Comparison of ENCODE assay signal across 33 cellular contexts in genomic region chr4:128376303-128376702, GRCh38.
"Had no signal": no experiment of that assay in that cellular context is flagged by ENCODE, and none has a peak within 500 bp of the region (broad histone marks: within the 10 kb centered on the region; RNA-seq: fewer than 3 reads in every experiment).

No MANE protein-coding gene starts in this region.

- H3K9ac ChIP-seq: parathyroid adenoma had no signal

- DNase-seq: naive thymus-derived CD8-positive, alpha-beta T cell; nephron progenitor cell; nucleus accumbens; ovary; posterior cingulate gyrus; psoas muscle; right cardiac atrium; right lobe of liver; sigmoid colon; spleen; stimulated activated CD4-positive, alpha-beta T cell treated with anti-CD3 and anti-CD28 coated beads, Interleukin-12 subunit alpha, Interleukin-12 subunit beta, amount 100 ng/mL, for 4 hours; stimulated activated CD4-positive, alpha-beta T cell treated with anti-CD3 and anti-CD28 coated beads, Interleukin-1b, Interleukin-23, amount 100 ng/mL, for 48 hours; stimulated activated CD4-positive, alpha-beta T cell treated with anti-CD3 and anti-CD28 coated beads, Interleukin-4, amount 100 ng/mL, for 1 hour; stimulated activated CD4-positive, alpha-beta T cell treated with anti-CD3 and anti-CD28 coated beads, Interleukin-4, amount 100 ng/mL, for 4 hours; stimulated activated CD8-positive, alpha-beta memory T cell treated with anti-CD3 and anti-CD28 coated beads, Interleukin-4, amount 100 ng/mL, for 48 hours; stimulated activated naive CD4-positive, alpha-beta T cell; stimulated activated naive CD8-positive, alpha-beta T cell treated with anti-CD3 and anti-CD28 coated beads, Interleukin-15, amount 100 ng/mL, for 72 hours; stimulated activated naive CD8-positive, alpha-beta T cell treated with anti-CD3 and anti-CD28 coated beads, Interleukin-15, Interleukin-2, amounts not matched to agents 100 U/mL and 50 U/mL, for 24 hours; substantia nigra; testis; tibial artery; transverse colon; upper lobe of right lung; uterus had no signal

- H3K4me1 Mint-ChIP-seq: neural crest cell; stimulated activated memory B cell treated with anti-CD40 and anti-IgM and Interleukin-4, amounts not matched to agents 10 μg/mL and 1 μg/mL and 100 μg/mL, for 72 hours; stimulated activated naive CD8-positive, alpha-beta T cell treated with anti-CD3 and anti-CD28 coated beads, Interleukin-15, amount 100 ng/mL, for 72 hours had no signal

- H3K27me3 Mint-ChIP-seq: naive thymus-derived CD8-positive, alpha-beta T cell; progenitor cell of endocrine pancreas; stimulated activated memory B cell treated with anti-CD40 and anti-IgM and Interleukin-4, amounts not matched to agents 10 μg/mL and 1 μg/mL and 100 μg/mL, for 72 hours; stimulated activated naive CD8-positive, alpha-beta T cell treated with anti-CD3 and anti-CD28 coated beads, Interleukin-15, amount 100 ng/mL, for 72 hours; type B pancreatic cell had no signal

- H3K27me3 ChIP-seq: neutrophil, ovary, right lobe of liver, sigmoid colon, spleen, suprapubic skin, testis, tibial artery, transverse colon, upper lobe of right lung, uterus had no signal

- H3K27ac Mint-ChIP-seq: naive thymus-derived CD8-positive, alpha-beta T cell; natural killer cell treated with Interleukin-12 subunit alpha and Interleukin-12 subunit beta and Interleukin-15 and Interleukin-18, amount 100 ng/mL, for 72 hours; nephron progenitor cell; progenitor cell of endocrine pancreas; stimulated activated memory B cell treated with anti-CD40 and anti-IgM and Interleukin-4, amounts not matched to agents 10 μg/mL and 1 μg/mL and 100 μg/mL, for 72 hours; stimulated activated naive CD8-positive, alpha-beta T cell treated with anti-CD3 and anti-CD28 coated beads, Interleukin-15, amount 100 ng/mL, for 72 hours; type B pancreatic cell had no signal

- H3K4me2 ChIP-seq: smooth muscle cell had no signal

- H3K9me3 ChIP-seq: neutrophil, ovary, right lobe of liver, sigmoid colon, testis, tibial artery, upper lobe of right lung, uterus had no signal

- H3K4me3 ChIP-seq: ovary, psoas muscle, right lobe of liver, sigmoid colon, smooth muscle cell, spleen, suprapubic skin, testis, tibial artery, transverse colon, upper lobe of right lung, uterus had no signal

- H3K4me3 Mint-ChIP-seq: naive thymus-derived CD8-positive, alpha-beta T cell; natural killer cell treated with Interleukin-12 subunit alpha and Interleukin-12 subunit beta and Interleukin-15 and Interleukin-18, amount 100 ng/mL, for 72 hours; nephron progenitor cell; neural crest cell; stimulated activated memory B cell treated with anti-CD40 and anti-IgM and Interleukin-4, amounts not matched to agents 10 μg/mL and 1 μg/mL and 100 μg/mL, for 72 hours; stimulated activated naive CD8-positive, alpha-beta T cell treated with anti-CD3 and anti-CD28 coated beads, Interleukin-15, amount 100 ng/mL, for 72 hours; type B pancreatic cell had no signal

- H3K36me3 ChIP-seq: neutrophil, ovary, right lobe of liver, sigmoid colon, spleen, suprapubic skin, tibial artery, transverse colon, upper lobe of right lung, uterus had no signal

- H2AFZ ChIP-seq: parathyroid adenoma had no signal

- H3K4me1 ChIP-seq: parathyroid adenoma, right lobe of liver, spleen, testis, uterus had no signal

- H3K27ac ChIP-seq: neutrophil, ovary, parathyroid adenoma, psoas muscle, right lobe of liver, sigmoid colon, spleen, suprapubic skin, testis, tibial artery, transverse colon, upper lobe of right lung, uterus had no signal

- ATAC-seq: naive thymus-derived CD8-positive, alpha-beta T cell; natural killer cell treated with Interleukin-12 subunit alpha and Interleukin-12 subunit beta and Interleukin-15 and Interleukin-18, amount 100 ng/mL, for 72 hours; psoas muscle; right cardiac atrium; right lobe of liver; stimulated activated memory B cell treated with anti-CD40 and anti-IgM and Interleukin-4, amounts not matched to agents 10 μg/mL and 1 μg/mL and 100 μg/mL, for 72 hours; stimulated activated naive CD8-positive, alpha-beta T cell treated with anti-CD3 and anti-CD28 coated beads, Interleukin-15, amount 100 ng/mL, for 72 hours; stimulated activated naive CD8-positive, alpha-beta T cell treated with anti-CD3 and anti-CD28 coated beads, Interleukin-15, Interleukin-2, amounts not matched to agents 100 U/mL and 50 U/mL, for 24 hours; upper lobe of right lung had no signal
